8 cellular contexts compared by ENCODE assay signal in genomic region chrX:46447384-46447783, GRCh38.
A peak's percentile ranks its signal among the peaks of the same experiment; 100 is the strongest.
DNase-seq lines count a peak whose midpoint lies in the region; ATAC-seq lines count a peak whose summit lies in the region.

No MANE protein-coding gene starts in this region.

- no peaks in the 10 kb centered on the region for H3K9me3 Mint-ChIP-seq in T-helper 1 cell treated with Interleukin-12 subunit alpha and Interleukin-12 subunit beta and Interleukin-4 antibody, amounts not matched to agents 30 μg/mL and 1 μg/mL, for 36 hours
- no peaks in the 10 kb centered on the region for H3K9me3 Mint-ChIP-seq in natural killer cell treated with Interleukin-12 subunit alpha and Interleukin-12 subunit beta and Interleukin-15 and Interleukin-18, amount 100 ng/mL, for 72 hours

- peak overlapping the region; percentile 47 to 63 for H3K9ac ChIP-seq in duodenal mucosa (ENCODE audit: low read depth in 1 of 2, low read length in 2 of 2)

- peak overlapping the region; percentile 87 for H3K27ac Mint-ChIP-seq in T-helper 1 cell treated with Interleukin-12 subunit alpha and Interleukin-12 subunit beta and Interleukin-4 antibody, amounts not matched to agents 30 μg/mL and 1 μg/mL, for 36 hours
- H3K27ac Mint-ChIP-seq in natural killer cell treated with Interleukin-12 subunit alpha and Interleukin-12 subunit beta and Interleukin-15 and Interleukin-18, amount 100 ng/mL, for 72 hours: peak overlapping the region; percentile 84 to 89

- H3K27ac ChIP-seq in duodenal mucosa (ENCODE audit: low read depth, low read length): peak overlapping the region; percentile 42

- H3K4me3 Mint-ChIP-seq in T-helper 1 cell treated with Interleukin-12 subunit alpha and Interleukin-12 subunit beta and Interleukin-4 antibody, amounts not matched to agents 30 μg/mL and 1 μg/mL, for 36 hours: peak overlapping the region; percentile 82
- peak overlapping the region; percentile 73 for H3K4me3 Mint-ChIP-seq in natural killer cell treated with Interleukin-12 subunit alpha and Interleukin-12 subunit beta and Interleukin-15 and Interleukin-18, amount 100 ng/mL, for 72 hours

- no peaks in the 10 kb centered on the region for H3K4me1 ChIP-seq in duodenal mucosa (ENCODE audit: control insufficient read depth in 1 of 2, insufficient read depth in 2 of 2, low read length in 2 of 2)

- peaks cover 20% of the 10 kb centered on the region for H3K4me1 Mint-ChIP-seq in T-helper 1 cell treated with Interleukin-12 subunit alpha and Interleukin-12 subunit beta and Interleukin-4 antibody, amounts not matched to agents 30 μg/mL and 1 μg/mL, for 36 hours (ENCODE audit: low read depth)
- H3K4me1 Mint-ChIP-seq in natural killer cell treated with Interleukin-12 subunit alpha and Interleukin-12 subunit beta and Interleukin-15 and Interleukin-18, amount 100 ng/mL, for 72 hours (ENCODE audit: low read depth in 2 of 2): peaks cover 9% of the 10 kb centered on the region in 2 donors

- no peaks in the 10 kb centered on the region for H3K27me3 ChIP-seq in duodenal mucosa (ENCODE audit: control insufficient read depth in 1 of 2, insufficient read depth in 2 of 2, low read length in 2 of 2)

- no peaks in the 10 kb centered on the region for H3K27me3 Mint-ChIP-seq in T-helper 1 cell treated with Interleukin-12 subunit alpha and Interleukin-12 subunit beta and Interleukin-4 antibody, amounts not matched to agents 30 μg/mL and 1 μg/mL, for 36 hours (ENCODE audit: low read depth)
- peaks cover 0 to 7% of the 10 kb centered on the region in 2 donors for H3K27me3 Mint-ChIP-seq in natural killer cell treated with Interleukin-12 subunit alpha and Interleukin-12 subunit beta and Interleukin-15 and Interleukin-18, amount 100 ng/mL, for 72 hours

- peak in 1 of 2 donors; percentile 68 for ATAC-seq in natural killer cell treated with Interleukin-12 subunit alpha and Interleukin-12 subunit beta and Interleukin-15 and Interleukin-18, amount 100 ng/mL, for 72 hours
- no peak for ATAC-seq in GM21737 (IDR thresholded peaks at IDR 0.05; ENCODE audit: unreplicated experiment)
- no peak for ATAC-seq in GM19463 (IDR thresholded peaks at IDR 0.05; ENCODE audit: unreplicated experiment)

- DNase-seq in T-helper 1 cell: no peak
- DNase-seq in M059J (ENCODE audit: low read depth): peak; percentile 52
- DNase-seq in natural killer cell treated with Interleukin-12 subunit alpha and Interleukin-12 subunit beta and Interleukin-15 and Interleukin-18, amount 100 ng/mL, for 72 hours (ENCODE audit: low spot score): no peak
- no peak for DNase-seq in NCI-H345 (lab: John Stamatoyannopoulos, UW)

- no peaks in the 10 kb centered on the region for H3K9me3 ChIP-seq in duodenal mucosa (ENCODE audit: control insufficient read depth in 1 of 2, low read length in 2 of 2)

- peak overlapping the region; percentile 82 to 88 for H3K4me3 ChIP-seq in duodenal mucosa (ENCODE audit: low read depth in 1 of 2, low read length in 2 of 2)

- peaks cover 0 to 3% of the 10 kb centered on the region in 2 donors for H3K36me3 ChIP-seq in duodenal mucosa (ENCODE audit: control insufficient read depth in 1 of 2, insufficient read depth in 2 of 2, low read length in 2 of 2)

- peaks cover 16% of the 10 kb centered on the region for H3K36me3 Mint-ChIP-seq in T-helper 1 cell treated with Interleukin-12 subunit alpha and Interleukin-12 subunit beta and Interleukin-4 antibody, amounts not matched to agents 30 μg/mL and 1 μg/mL, for 36 hours (ENCODE audit: low read depth)
- peaks cover 6% of the 10 kb centered on the region for H3K36me3 Mint-ChIP-seq in natural killer cell treated with Interleukin-12 subunit alpha and Interleukin-12 subunit beta and Interleukin-15 and Interleukin-18, amount 100 ng/mL, for 72 hours
